ENCODE assay signal across 8 cellular contexts in the genomic region with DNA sequence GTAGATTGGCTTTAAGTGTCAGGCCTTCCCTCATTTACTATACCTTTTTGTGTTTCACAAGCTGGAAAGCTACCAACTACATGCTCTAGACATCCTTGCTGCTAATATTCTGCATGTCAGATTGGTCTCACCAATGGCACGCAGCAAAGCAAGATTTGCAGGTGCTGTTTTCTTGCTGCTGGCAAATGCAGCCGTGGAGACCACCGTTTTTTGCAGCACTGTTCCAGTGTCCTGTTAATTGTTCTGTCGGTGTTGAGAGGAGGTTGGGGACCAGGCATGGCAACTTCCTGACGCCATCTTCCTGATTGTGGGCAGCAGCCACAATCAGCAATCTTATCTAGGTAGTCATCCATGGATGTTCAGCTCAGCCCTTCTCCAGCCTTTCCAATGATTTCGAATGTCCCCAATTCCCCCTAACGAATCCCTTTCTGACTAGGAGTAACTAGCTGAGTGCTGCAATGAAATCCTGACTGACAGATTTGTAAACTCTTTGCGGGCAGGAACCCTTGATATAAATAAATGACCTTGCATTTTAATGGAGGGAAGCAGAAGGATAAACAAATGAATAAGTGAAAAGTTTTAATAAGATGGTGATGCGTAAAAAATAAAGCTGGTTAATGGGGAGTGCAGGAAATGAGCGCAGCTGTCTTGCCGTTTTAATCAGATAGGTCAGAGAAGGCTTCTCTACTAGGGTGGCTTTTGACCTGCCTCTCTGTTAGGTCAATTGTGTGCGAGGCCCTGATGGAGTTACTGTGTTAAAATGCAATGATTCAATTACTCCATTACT. TPM values are rescaled to one million over a fixed set of nuclear protein-coding genes. Genes with fewer than 3 reads are reported as not detected.
DNase-seq lines count a peak whose midpoint lies in the region; ATAC-seq and TF ChIP-seq lines count a peak whose summit lies in the region.

No MANE protein-coding gene starts in this region.

- peak overlapping the region; percentile 99 for H3K27ac Mint-ChIP-seq in osteocyte (ENCODE audit: unreplicated experiment)

- peak overlapping the region; percentile 97 for H3K4me3 Mint-ChIP-seq in osteocyte (ENCODE audit: unreplicated experiment)

- ATAC-seq in GM21381 (IDR thresholded peaks at IDR 0.05; ENCODE audit: unreplicated experiment) = peak; percentile 9
- ATAC-seq in GM21723 (IDR thresholded peaks at IDR 0.05; ENCODE audit: unreplicated experiment) = no peak

- no peak for TF ChIP-seq CTCF in OCI-LY3 (IDR thresholded peaks at IDR 0.05; ENCODE audit: low read depth, low read length)
- TF ChIP-seq CTCF in osteocyte (IDR thresholded peaks at IDR 0.05) = no peak

- peaks cover 17% of the 10 kb centered on the region for H3K36me3 ChIP-seq in OCI-LY3 (replicated peaks; ENCODE audit: low read depth, low read length)
- H3K36me3 ChIP-seq in endocrine pancreas (ENCODE audit: control insufficient read depth, insufficient read depth, low read length) = no peaks in the 10 kb centered on the region

- H4K20me1 ChIP-seq in OCI-LY3 (ENCODE audit: insufficient read depth, low read length) = no peaks in the 10 kb centered on the region

- H3K79me2 ChIP-seq in OCI-LY3 (ENCODE audit: low read length) = no peaks in the 10 kb centered on the region

- peaks cover 19% of the 10 kb centered on the region for H3K4me1 Mint-ChIP-seq in osteocyte (ENCODE audit: unreplicated experiment)

- H3K4me1 ChIP-seq in OCI-LY3 (ENCODE audit: low read length) (peaks cover 32% of the 10 kb centered on the region), endocrine pancreas (ENCODE audit: control insufficient read depth, insufficient read depth, low read length) (peaks cover 12% of the 10 kb centered on the region)

- no peaks in the 10 kb centered on the region for H3K9me3 Mint-ChIP-seq in osteocyte (ENCODE audit: unreplicated experiment)

- H3K4me2 ChIP-seq in OCI-LY3 (ENCODE audit: low read length) = peak overlapping the region; percentile 88

- H3K4me3 ChIP-seq in OCI-LY3 (ENCODE audit: low read length) (peak overlapping the region; percentile 87), endocrine pancreas (ENCODE audit: control insufficient read depth, insufficient read depth, low read length) (peak overlapping the region; percentile 86)

- peaks cover 4% of the 10 kb centered on the region for H3K36me3 Mint-ChIP-seq in osteocyte (ENCODE audit: unreplicated experiment)

- peak overlapping the region; percentile 95 for H3K27ac ChIP-seq in OCI-LY3 (ENCODE audit: low read length)

- H3K9me3 ChIP-seq in OCI-LY3 (ENCODE audit: insufficient read depth, low read length) (peaks cover 23% of the 10 kb centered on the region; the same call in 1 of the 2 replicates), endocrine pancreas (ENCODE audit: control insufficient read depth, low read length) (no peaks in the 10 kb centered on the region)

- H3K27me3 ChIP-seq in OCI-LY3 (ENCODE audit: low read depth, low read length) = no peaks in the 10 kb centered on the region
- no peaks in the 10 kb centered on the region for H3K27me3 ChIP-seq in endocrine pancreas (ENCODE audit: control insufficient read depth, insufficient read depth, low read length)

- H3K27me3 Mint-ChIP-seq in osteocyte (ENCODE audit: unreplicated experiment) = peaks cover 3% of the 10 kb centered on the region

- H3K9ac ChIP-seq in OCI-LY3 (ENCODE audit: low read length) = peak overlapping the region; percentile 79
- no peak overlapping the region for H3K9ac ChIP-seq in endocrine pancreas (ENCODE audit: control insufficient read depth, insufficient read depth, low read length)

- H2AFZ ChIP-seq in OCI-LY3 (ENCODE audit: low read depth, low read length) = peak overlapping the region; percentile 77

- no peak for DNase-seq in osteocyte (ENCODE audit: extremely low spot score, unreplicated experiment)
- no peak for DNase-seq in GDM1 (lab: John Stamatoyannopoulos, UW)
- no peak for DNase-seq in stimulated activated CD4-positive, alpha-beta T cell treated with anti-CD3 and anti-CD28 coated beads, Interleukin-2, amount 100 ng/mL, for 24 hours
- DNase-seq in Kasumi-1 (lab: John Stamatoyannopoulos, UW) = no peak

RNA-seq across cellular contexts. Expression of gene CRADD, which starts 0.6 kb away (rescaled TPM):
- 12.7 and 13.8 TPM in 2 replicates for total RNA-seq in osteocyte
